Comparison of ENCODE assay signal across 13 cellular contexts in genomic region chr11:22510741-22511140, GRCh38.
DNase-seq lines count a peak whose midpoint lies in the region; ATAC-seq and TF ChIP-seq lines count a peak whose summit lies in the region.
"Had no signal": no experiment of that assay in that cellular context is flagged by ENCODE, and none has a peak within 500 bp of the region (broad histone marks: within the 10 kb centered on the region; RNA-seq: fewer than 3 reads in every experiment).

No MANE protein-coding gene starts in this region.

- no peaks in the 10 kb centered on the region for H3K79me2 ChIP-seq in parathyroid adenoma

- peak; percentile 99 for ATAC-seq in RWPE2 (ENCODE audit: low read depth)
- no peak for ATAC-seq in HG02571 (IDR thresholded peaks at IDR 0.05; ENCODE audit: unreplicated experiment)
- ATAC-seq in natural killer cell = no peak
- no peak for ATAC-seq in GM21723 (IDR thresholded peaks at IDR 0.05; ENCODE audit: unreplicated experiment)
- ATAC-seq: activated T-helper 17 cell treated with anti-CD3 and anti-CD28 coated beads, Interleukin-2, amount 50 U/mL, for 72 hours; psoas muscle had no signal

- peaks cover 2% of the 10 kb centered on the region for H3K9me3 ChIP-seq in RWPE2 (ENCODE audit: severe bottlenecking)
- H3K9me3 ChIP-seq in parathyroid adenoma (ENCODE audit: control insufficient read depth, low read length) = no peaks in the 10 kb centered on the region
- H3K9me3 ChIP-seq: BE2C, psoas muscle had no signal

- H3K27ac Mint-ChIP-seq in natural killer cell = no peak overlapping the region
- H3K27ac Mint-ChIP-seq: activated T-helper 17 cell treated with anti-CD3 and anti-CD28 coated beads, Interleukin-2, amount 50 U/mL, for 72 hours; naive B cell had no signal

- no peaks in the 10 kb centered on the region for H3K36me3 ChIP-seq in RWPE2 (ENCODE audit: low read depth)
- no peaks in the 10 kb centered on the region for H3K36me3 ChIP-seq in parathyroid adenoma (ENCODE audit: control insufficient read depth, insufficient read depth, low read length)
- H3K36me3 ChIP-seq: BE2C had no signal

- no peak overlapping the region for H3K4me2 ChIP-seq in parathyroid adenoma (ENCODE audit: low read length)

- peak overlapping the region; percentile 34 for H2AFZ ChIP-seq in parathyroid adenoma

- H3K27me3 Mint-ChIP-seq in natural killer cell (ENCODE audit: low read depth in 2 of 2) = no peaks in the 10 kb centered on the region

- H3K27me3 ChIP-seq in RWPE2 (ENCODE audit: insufficient read depth, poor library complexity, severe bottlenecking) = no peaks in the 10 kb centered on the region
- H3K27me3 ChIP-seq in parathyroid adenoma (ENCODE audit: control insufficient read depth, insufficient read depth, low read length) = no peaks in the 10 kb centered on the region
- H3K27me3 ChIP-seq: BE2C had no signal

- H3K9ac ChIP-seq in parathyroid adenoma = no peak overlapping the region

- H3K27ac ChIP-seq in RWPE2 (ENCODE audit: poor library complexity, severe bottlenecking) (peak overlapping the region; percentile 74), parathyroid adenoma (no peak overlapping the region)
- H3K27ac ChIP-seq: psoas muscle had no signal

- peak; percentile 42 for DNase-seq in HCEC 1CT
- no peak for DNase-seq in RWPE2 (ENCODE audit: low spot score)
- peak; percentile 57 for DNase-seq in fibroblast of gingiva (ENCODE audit: low read depth)
- no peak for DNase-seq in putamen (ENCODE audit: low spot score)
- no peak for DNase-seq in natural killer cell
- DNase-seq: BE2C, naive B cell, NCI-H524 treated with DMSO at 0.1 percent for 48 hours, psoas muscle had no signal

- TF ChIP-seq CTCF in RWPE2 (IDR thresholded peaks at IDR 0.05; ENCODE audit: poor library complexity, severe bottlenecking) (no peak), parathyroid adenoma (IDR thresholded peaks at IDR 0.05) (no peak), natural killer cell (IDR thresholded peaks at IDR 0.05) (no peak)

- H3K36me3 Mint-ChIP-seq in natural killer cell = no peaks in the 10 kb centered on the region
- H3K36me3 Mint-ChIP-seq: naive B cell had no signal

- no peak overlapping the region for H3K4me3 Mint-ChIP-seq in natural killer cell
- H3K4me3 Mint-ChIP-seq: activated T-helper 17 cell treated with anti-CD3 and anti-CD28 coated beads, Interleukin-2, amount 50 U/mL, for 72 hours; naive B cell had no signal

- H3K4me1 ChIP-seq in RWPE2 (ENCODE audit: insufficient read depth, poor library complexity, severe bottlenecking) = peaks cover 14% of the 10 kb centered on the region
- no peaks in the 10 kb centered on the region for H3K4me1 ChIP-seq in parathyroid adenoma
- H3K4me1 ChIP-seq: BE2C, psoas muscle had no signal

- H3K4me1 Mint-ChIP-seq in natural killer cell = no peaks in the 10 kb centered on the region
- H3K4me1 Mint-ChIP-seq: activated T-helper 17 cell treated with anti-CD3 and anti-CD28 coated beads, Interleukin-2, amount 50 U/mL, for 72 hours; naive B cell had no signal

- peaks cover 0 to 2% of the 10 kb centered on the region in 2 donors for H3K9me3 Mint-ChIP-seq in natural killer cell
- H3K9me3 Mint-ChIP-seq: activated T-helper 17 cell treated with anti-CD3 and anti-CD28 coated beads, Interleukin-2, amount 50 U/mL, for 72 hours; naive B cell had no signal

- H3K4me3 ChIP-seq in RWPE2 (ENCODE audit: severe bottlenecking) (no peak overlapping the region), parathyroid adenoma (ENCODE audit: low read depth, low read length) (no peak overlapping the region)
- H3K4me3 ChIP-seq: psoas muscle had no signal

- intact Hi-C loops in natural killer cell (cut with micrococcal nuclease) = no loop called here

Comparison
In these comparisons a context has a peak if more than half of its experiments do, and no peak if none do; other contexts are left out.
1. DNase-seq: peak in HCEC 1CT (single experiment) and fibroblast of gingiva (single experiment); none in RWPE2 (single experiment), putamen (single experiment) and natural killer cell (single experiment).